ENCODE assay signal across 24 cellular contexts in the genomic region with DNA sequence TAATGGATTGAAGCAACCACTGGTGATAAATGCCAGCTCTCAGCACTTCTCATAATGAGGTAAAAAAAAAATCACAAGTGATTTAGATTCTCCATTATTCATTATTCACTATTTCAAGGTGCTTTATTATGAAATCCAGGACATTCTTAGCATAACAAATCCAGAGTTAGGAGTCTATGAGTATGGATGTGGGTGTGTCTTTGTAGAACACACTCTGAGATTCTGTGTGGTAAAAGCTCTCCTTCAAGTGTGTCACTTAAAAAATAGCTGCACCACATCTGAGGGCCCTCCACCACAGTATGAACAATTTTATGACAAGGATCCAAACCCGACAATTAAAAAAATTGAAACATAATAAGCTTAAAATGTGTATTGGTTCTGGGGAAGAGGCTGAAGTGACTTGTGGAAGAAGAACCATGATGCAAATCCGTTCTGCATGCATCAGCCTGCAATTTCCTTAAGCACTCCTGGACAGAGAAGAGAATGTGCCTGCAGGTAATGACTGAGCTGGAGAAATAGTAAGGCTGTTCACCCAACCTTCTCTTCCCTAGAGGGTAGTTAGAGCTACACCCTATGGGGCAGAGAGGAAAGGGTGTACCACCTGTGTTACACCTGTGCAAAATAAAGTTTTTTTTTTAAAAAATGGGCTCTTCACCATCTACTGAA.
"Had no signal": no experiment of that assay in that cellular context is flagged by ENCODE, and none has a peak within 500 bp of the region (broad histone marks: within the 10 kb centered on the region; RNA-seq: fewer than 3 reads in every experiment).

No MANE protein-coding gene starts in this region.

- DNase-seq: activated CD4-positive, alpha-beta T cell treated with anti-CD3 and anti-CD28 coated beads for 1 hour; activated CD4-positive, alpha-beta T cell treated with anti-CD3 and anti-CD28 coated beads for 4 hours; activated CD4-positive, alpha-beta T cell treated with anti-CD3 and anti-CD28 coated beads, Interleukin-2, amount 10 ng/mL, durations not matched to agents 7 days and 5 days; activated CD4-positive, alpha-beta T cell treated with anti-CD3 and anti-CD28 coated beads, Interleukin-2, amount 50 U/mL, for 4 hours; activated CD8-positive, alpha-beta memory T cell treated with anti-CD3 and anti-CD28 coated beads for 24 hours; activated CD8-positive, alpha-beta T cell treated with anti-CD3 and anti-CD28 coated beads for 36 hours; activated effector memory CD4-positive, alpha-beta T cell treated with Interleukin-2 at 50 U/mL for 16 hours; activated gamma-delta T cell treated with Interleukin-2 at 50 U/mL for 16 hours; activated naive CD4-positive, alpha-beta T cell treated with anti-CD3 and anti-CD28 coated beads, Interleukin-2, amount 50 U/mL, for 16 hours; activated naive CD4-positive, alpha-beta T cell treated with Interleukin-2 at 50 U/mL for 16 hours; activated T-cell treated with anti-CD3 and anti-CD28 coated beads, Interleukin-2, amount 50 U/mL, for 4 hours; amniotic stem cell; anterior cingulate cortex; brain microvascular endothelial cell; caudate nucleus; cortex of kidney; dermis blood vessel endothelial cell; effector CD4-positive, alpha-beta T cell; effector memory CD8-positive, alpha-beta T cell; esophagus squamous epithelium; head of caudate nucleus; T-helper 2 cell had no signal

- H3K27me3 ChIP-seq: brain microvascular endothelial cell, esophagus squamous epithelium had no signal

- ATAC-seq: activated CD8-positive, alpha-beta T cell treated with anti-CD3 and anti-CD28 coated beads for 36 hours; activated T-cell treated with anti-CD3 and anti-CD28 coated beads, Interleukin-2, amount 50 U/mL, for 4 hours; activated T-helper 17 cell treated with anti-CD3 and anti-CD28 coated beads, Interleukin-2, amount 50 U/mL, for 72 hours; effector memory CD8-positive, alpha-beta T cell had no signal

- H3K4me1 ChIP-seq: esophagus squamous epithelium had no signal

- H3K4me3 ChIP-seq: esophagus squamous epithelium had no signal

- H3K27ac ChIP-seq: brain microvascular endothelial cell, epithelial cell of prostate, esophagus squamous epithelium had no signal

- H3K9me3 ChIP-seq: esophagus squamous epithelium had no signal

- H3K36me3 ChIP-seq: brain microvascular endothelial cell, esophagus squamous epithelium had no signal
